ENCODE assay signal across 11 cellular contexts in genomic region chr2:174334278-174334715, GRCh38. TPM values are rescaled to one million over a fixed set of nuclear protein-coding genes. Genes with fewer than 3 reads are reported as not detected.
DNase-seq lines count a peak whose midpoint lies in the region; ATAC-seq, FAIRE-seq and TF ChIP-seq lines count a peak whose summit lies in the region.
"Had no signal": no experiment of that assay in that cellular context is flagged by ENCODE, and none has a peak within 500 bp of the region (broad histone marks: within the 10 kb centered on the region; RNA-seq: fewer than 3 reads in every experiment).

No MANE protein-coding gene starts in this region.

- peak overlapping the region; percentile 45 for H3K4me3 Mint-ChIP-seq in T-helper 2 cell treated with Interferon-gamma antibody and Interleukin-4, amounts not matched to agents 5 μg/mL and 100 μg/mL, for 36 hours
- peak overlapping the region; percentile 41 for H3K4me3 Mint-ChIP-seq in activated naive CD8-positive, alpha-beta T cell treated with anti-CD3 and anti-CD28 coated beads, Interleukin-2, amount 50 U/mL, for 24 hours
- peak overlapping the region; percentile 28 to 69 (median 36) for H3K4me3 Mint-ChIP-seq in nephron

- H3K27me3 Mint-ChIP-seq in T-helper 2 cell treated with Interferon-gamma antibody and Interleukin-4, amounts not matched to agents 5 μg/mL and 100 μg/mL, for 36 hours (ENCODE audit: low read depth), result peaks cover 74% of the 10 kb centered on the region
- peaks cover 82% of the 10 kb centered on the region for H3K27me3 Mint-ChIP-seq in activated naive CD8-positive, alpha-beta T cell treated with anti-CD3 and anti-CD28 coated beads, Interleukin-2, amount 50 U/mL, for 24 hours
- peaks cover 100% of the 10 kb centered on the region for H3K27me3 Mint-ChIP-seq in nephron (ENCODE audit: low read depth)

- peaks cover 25% of the 10 kb centered on the region for H3K4me1 Mint-ChIP-seq in T-helper 2 cell treated with Interferon-gamma antibody and Interleukin-4, amounts not matched to agents 5 μg/mL and 100 μg/mL, for 36 hours (ENCODE audit: low read depth)
- H3K4me1 Mint-ChIP-seq in activated naive CD8-positive, alpha-beta T cell treated with anti-CD3 and anti-CD28 coated beads, Interleukin-2, amount 50 U/mL, for 24 hours, result peaks cover 38% of the 10 kb centered on the region
- peaks cover 26% of the 10 kb centered on the region for H3K4me1 Mint-ChIP-seq in nephron

- peak; percentile 5 for FAIRE-seq in GM12892 (lab: Jason Lieb, UNC)

- TF ChIP-seq CTCF in nephron (IDR thresholded peaks at IDR 0.05; ENCODE audit: unreplicated experiment in 3 of 3) (no peak), omental fat pad (IDR thresholded peaks at IDR 0.05) (no peak)

- H3K27ac Mint-ChIP-seq in T-helper 2 cell treated with Interferon-gamma antibody and Interleukin-4, amounts not matched to agents 5 μg/mL and 100 μg/mL, for 36 hours, result peak overlapping the region; percentile 68
- no peak overlapping the region for H3K27ac Mint-ChIP-seq in activated naive CD8-positive, alpha-beta T cell treated with anti-CD3 and anti-CD28 coated beads, Interleukin-2, amount 50 U/mL, for 24 hours
- H3K27ac Mint-ChIP-seq in nephron, result no peak overlapping the region

- DNase-seq in T-helper 2 cell treated with Interferon-gamma antibody and Interleukin-4, amounts not matched to agents 5 μg/mL and 100 μg/mL, for 36 hours (ENCODE audit: low spot score), result no peak
- DNase-seq in T-helper 2 cell (no peak), GM12892 (ENCODE audit: insufficient read length) (no peak), glomerular visceral epithelial cell (ENCODE audit: extremely low spot score) (no peak), omental fat pad (ENCODE audit: low spot score) (no peak)
- DNase-seq in activated naive CD8-positive, alpha-beta T cell treated with anti-CD3 and anti-CD28 coated beads, Interleukin-2, amount 50 U/mL, for 24 hours, result no peak
- no peak for DNase-seq in stimulated activated CD4-positive, alpha-beta T cell treated with anti-CD3 and anti-CD28 coated beads, Interleukin-1b, Interleukin-23, amount 100 ng/mL, for 48 hours
- DNase-seq: midbrain had no signal

- ATAC-seq in activated naive CD8-positive, alpha-beta T cell treated with anti-CD3 and anti-CD28 coated beads, Interleukin-2, amount 50 U/mL, for 24 hours, result no peak
- no peak for ATAC-seq in omental fat pad (ENCODE audit: low FRiP score)

- no peaks in the 10 kb centered on the region for H3K36me3 Mint-ChIP-seq in T-helper 2 cell treated with Interferon-gamma antibody and Interleukin-4, amounts not matched to agents 5 μg/mL and 100 μg/mL, for 36 hours (ENCODE audit: low read depth)
- H3K36me3 Mint-ChIP-seq in activated naive CD8-positive, alpha-beta T cell treated with anti-CD3 and anti-CD28 coated beads, Interleukin-2, amount 50 U/mL, for 24 hours (ENCODE audit: low read depth), result peaks cover 4% of the 10 kb centered on the region
- H3K36me3 Mint-ChIP-seq in nephron (ENCODE audit: low read depth), result no peaks in the 10 kb centered on the region

- TF ChIP-seq POLR2A in GM12892 (IDR thresholded peaks at IDR 0.05; ENCODE audit: low read depth, low read length), result no peak

- no peaks in the 10 kb centered on the region for H3K9me3 Mint-ChIP-seq in T-helper 2 cell treated with Interferon-gamma antibody and Interleukin-4, amounts not matched to agents 5 μg/mL and 100 μg/mL, for 36 hours
- H3K9me3 Mint-ChIP-seq in activated naive CD8-positive, alpha-beta T cell treated with anti-CD3 and anti-CD28 coated beads, Interleukin-2, amount 50 U/mL, for 24 hours, result no peaks in the 10 kb centered on the region
- no peaks in the 10 kb centered on the region for H3K9me3 Mint-ChIP-seq in nephron
- H3K9me3 Mint-ChIP-seq: activated naive CD4-positive, alpha-beta T cell treated with anti-CD3 and anti-CD28 coated beads, Interleukin-2, amount 50 U/mL, for 72 hours had no signal

RNA-seq across cellular contexts. Expression of gene SP9, which starts 0.5 kb away (rescaled TPM):
- not detected for polyA plus RNA-seq in GM12892 (2012; ENCODE audit: missing spikeins)
- total RNA-seq in omental fat pad, result not detected
- total RNA-seq: activated naive CD4-positive, alpha-beta T cell treated with anti-CD3 and anti-CD28 coated beads, Interleukin-2, amount 50 U/mL, for 72 hours; dermis blood vessel endothelial cell had no signal
